Comparison of ENCODE assay signal across 1 cellular context in the genomic region with DNA sequence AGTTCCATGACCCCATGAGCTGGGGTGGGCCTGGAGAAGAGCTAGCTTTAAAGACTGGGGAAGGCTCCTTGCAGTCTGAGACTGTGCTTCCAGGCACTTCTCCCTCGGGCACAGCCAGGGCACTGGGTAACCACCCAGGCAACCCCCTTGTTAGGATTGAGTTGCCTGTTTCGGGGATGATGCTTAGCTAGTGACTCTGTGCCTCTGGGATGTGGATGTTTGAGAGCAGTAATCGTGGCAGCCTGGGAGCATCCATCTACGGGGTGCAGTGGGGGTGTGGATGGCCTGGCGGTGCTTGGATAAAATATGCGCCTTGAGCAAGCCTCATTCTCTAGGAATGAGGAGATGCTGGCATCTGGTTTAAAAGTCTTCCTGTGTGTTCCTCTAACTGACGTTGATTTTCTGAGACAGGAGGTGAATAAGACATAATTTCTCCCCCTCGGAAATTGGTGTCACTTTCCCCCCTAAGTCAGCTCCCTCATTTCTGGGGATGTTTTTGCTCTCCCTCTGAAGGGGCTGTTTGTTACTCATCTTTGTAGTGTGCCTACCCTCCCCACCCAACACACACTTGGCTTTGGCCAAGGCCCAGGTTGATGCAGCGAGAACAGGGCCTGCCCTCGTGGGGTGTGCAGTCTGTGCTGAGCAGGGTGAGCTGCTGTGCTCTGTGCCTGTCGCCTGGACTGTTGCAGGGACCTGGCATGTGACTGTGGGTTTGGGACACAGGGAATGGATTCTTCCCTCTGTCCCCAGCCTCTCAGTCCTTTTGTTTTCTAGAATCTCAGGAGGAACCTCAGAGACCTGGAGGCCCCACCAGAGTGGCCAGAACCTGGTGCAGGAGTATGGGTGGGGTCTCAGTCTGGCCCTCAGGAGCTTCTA.
TF ChIP-seq lines count a peak whose summit lies in the region.

No MANE protein-coding gene starts in this region.

TF ChIP-seq in K562, 482 proteins besides CTCF, POLR2A, EP300 and RAD21 (continued from another document):
- TF ChIP-seq E2F6 (IDR thresholded peaks at IDR 0.05; ENCODE audit: borderline replicate concordance in 1 of 2, extremely low read depth in 1 of 2, insufficient read depth in 1 of 2, insufficient read length in 1 of 2, low read depth in 1 of 2, low read length in 1 of 2, poor library complexity in 1 of 2, severe bottlenecking in 1 of 2) (peak in 1 of 2 experiments; percentile 5), MEIS2 (IDR thresholded peaks at IDR 0.05; ENCODE audit: partially characterized antibody) (no peak), KDM2B (CRISPR knock-in tag; IDR thresholded peaks at IDR 0.05) (0 out of 2 replicates have a peak, but pooled peaks have one; percentile 20), RCOR1 (IDR thresholded peaks at IDR 0.05; ENCODE audit: borderline replicate concordance in 1 of 2, low read depth in 2 of 2, low read length in 2 of 2) (0 out of 4 replicates have a peak, but pooled peaks of 1 of the 2 experiments have one; percentile 7), TBL1XR1 (IDR thresholded peaks at IDR 0.05; ENCODE audit: low read length in 2 of 2) (0 out of 4 replicates have a peak, but pooled peaks of 1 of the 2 experiments have one; percentile 54), NFATC3 (IDR thresholded peaks at IDR 0.05) (no peak), PRDM10 (IDR thresholded peaks at IDR 0.05; ENCODE audit: partially characterized antibody) (peak; percentile 98), THAP12 (CRISPR knock-in tag; IDR thresholded peaks at IDR 0.05) (peak; percentile 45), SIN3A (IDR thresholded peaks at IDR 0.05; ENCODE audit: borderline replicate concordance in 2 of 2, control insufficient read depth in 1 of 2, low read depth in 2 of 2, low read length in 2 of 2) (peak in 1 of 2 experiments; percentile 44; a peak in 1 of 4 replicates), CHCHD3 (CRISPR knock-in tag; IDR thresholded peaks at IDR 0.05) (0 out of 2 replicates have a peak, but pooled peaks have one; percentile 44), MAFK (IDR thresholded peaks at IDR 0.05; ENCODE audit: low read length) (peak; percentile 2; the same call in 1 of the 2 replicates), DLX4 (CRISPR knock-in tag; IDR thresholded peaks at IDR 0.05) (no peak), SIX5 (IDR thresholded peaks at IDR 0.05; ENCODE audit: borderline replicate concordance in 1 of 2, insufficient read depth in 1 of 2, low read depth in 1 of 2, low read length in 2 of 2) (0 out of 4 replicates have a peak, but pooled peaks of 1 of the 2 experiments have one; percentile 9), ATF1 (CRISPR knock-in tag; IDR thresholded peaks at IDR 0.05) (peak; percentile 26; the same call in 1 of the 2 replicates), ATF1 (tag; IDR thresholded peaks at IDR 0.05) (no peak), HCFC1 (IDR thresholded peaks at IDR 0.05; ENCODE audit: low read depth, low read length) (peak; percentile 13; the same call in 1 of the 2 replicates)
- TF ChIP-seq, protein P1, sequence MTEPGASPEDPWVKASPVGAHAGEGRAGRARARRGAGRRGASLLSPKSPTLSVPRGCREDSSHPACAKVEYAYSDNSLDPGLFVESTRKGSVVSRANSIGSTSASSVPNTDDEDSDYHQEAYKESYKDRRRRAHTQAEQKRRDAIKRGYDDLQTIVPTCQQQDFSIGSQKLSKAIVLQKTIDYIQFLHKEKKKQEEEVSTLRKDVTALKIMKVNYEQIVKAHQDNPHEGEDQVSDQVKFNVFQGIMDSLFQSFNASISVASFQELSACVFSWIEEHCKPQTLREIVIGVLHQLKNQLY (CRISPR knock-in tag; conservative IDR thresholded peaks at IDR 0.05), result peak in 1 of 2 experiments; percentile 12; a peak in 1 of 4 replicates
- TF ChIP-seq, protein P2, sequence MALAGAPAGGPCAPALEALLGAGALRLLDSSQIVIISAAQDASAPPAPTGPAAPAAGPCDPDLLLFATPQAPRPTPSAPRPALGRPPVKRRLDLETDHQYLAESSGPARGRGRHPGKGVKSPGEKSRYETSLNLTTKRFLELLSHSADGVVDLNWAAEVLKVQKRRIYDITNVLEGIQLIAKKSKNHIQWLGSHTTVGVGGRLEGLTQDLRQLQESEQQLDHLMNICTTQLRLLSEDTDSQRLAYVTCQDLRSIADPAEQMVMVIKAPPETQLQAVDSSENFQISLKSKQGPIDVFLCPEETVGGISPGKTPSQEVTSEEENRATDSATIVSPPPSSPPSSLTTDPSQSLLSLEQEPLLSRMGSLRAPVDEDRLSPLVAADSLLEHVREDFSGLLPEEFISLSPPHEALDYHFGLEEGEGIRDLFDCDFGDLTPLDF (CRISPR knock-in tag; IDR thresholded peaks at IDR 0.05), result 0 out of 2 replicates have a peak, but pooled peaks have one; percentile 9
- TF ChIP-seq, protein P3, sequence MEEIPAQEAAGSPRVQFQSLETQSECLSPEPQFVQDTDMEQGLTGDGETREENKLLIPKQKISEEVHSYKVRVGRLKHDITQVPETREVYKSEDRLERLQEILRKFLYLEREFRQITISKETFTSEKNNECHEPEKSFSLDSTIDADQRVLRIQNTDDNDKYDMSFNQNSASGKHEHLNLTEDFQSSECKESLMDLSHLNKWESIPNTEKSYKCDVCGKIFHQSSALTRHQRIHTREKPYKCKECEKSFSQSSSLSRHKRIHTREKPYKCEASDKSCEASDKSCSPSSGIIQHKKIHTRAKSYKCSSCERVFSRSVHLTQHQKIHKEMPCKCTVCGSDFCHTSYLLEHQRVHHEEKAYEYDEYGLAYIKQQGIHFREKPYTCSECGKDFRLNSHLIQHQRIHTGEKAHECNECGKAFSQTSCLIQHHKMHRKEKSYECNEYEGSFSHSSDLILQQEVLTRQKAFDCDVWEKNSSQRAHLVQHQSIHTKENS (CRISPR knock-in tag; IDR thresholded peaks at IDR 0.05), result no peak
- TF ChIP-seq, protein P4, sequence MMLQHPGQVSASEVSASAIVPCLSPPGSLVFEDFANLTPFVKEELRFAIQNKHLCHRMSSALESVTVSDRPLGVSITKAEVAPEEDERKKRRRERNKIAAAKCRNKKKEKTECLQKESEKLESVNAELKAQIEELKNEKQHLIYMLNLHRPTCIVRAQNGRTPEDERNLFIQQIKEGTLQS (IDR thresholded peaks at IDR 0.05), result no peak
- TF ChIP-seq, protein P4 (CRISPR knock-in tag; conservative IDR thresholded peaks at IDR 0.05), result peak; percentile 33; the same call in 1 of the 2 replicates
- TF ChIP-seq, protein P5, sequence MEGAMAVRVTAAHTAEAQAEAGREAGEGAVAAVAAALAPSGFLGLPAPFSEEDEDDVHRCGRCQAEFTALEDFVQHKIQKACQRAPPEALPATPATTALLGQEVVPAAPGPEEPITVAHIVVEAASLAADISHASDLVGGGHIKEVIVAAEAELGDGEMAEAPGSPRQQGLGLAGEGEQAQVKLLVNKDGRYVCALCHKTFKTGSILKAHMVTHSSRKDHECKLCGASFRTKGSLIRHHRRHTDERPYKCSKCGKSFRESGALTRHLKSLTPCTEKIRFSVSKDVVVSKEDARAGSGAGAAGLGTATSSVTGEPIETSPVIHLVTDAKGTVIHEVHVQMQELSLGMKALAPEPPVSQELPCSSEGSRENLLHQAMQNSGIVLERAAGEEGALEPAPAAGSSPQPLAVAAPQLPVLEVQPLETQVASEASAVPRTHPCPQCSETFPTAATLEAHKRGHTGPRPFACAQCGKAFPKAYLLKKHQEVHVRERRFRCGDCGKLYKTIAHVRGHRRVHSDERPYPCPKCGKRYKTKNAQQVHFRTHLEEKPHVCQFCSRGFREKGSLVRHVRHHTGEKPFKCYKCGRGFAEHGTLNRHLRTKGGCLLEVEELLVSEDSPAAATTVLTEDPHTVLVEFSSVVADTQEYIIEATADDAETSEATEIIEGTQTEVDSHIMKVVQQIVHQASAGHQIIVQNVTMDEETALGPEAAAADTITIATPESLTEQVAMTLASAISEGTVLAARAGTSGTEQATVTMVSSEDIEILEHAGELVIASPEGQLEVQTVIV (CRISPR knock-in tag; IDR thresholded peaks at IDR 0.05; ENCODE audit: borderline replicate concordance), result no peak
